In the genomic region with DNA sequence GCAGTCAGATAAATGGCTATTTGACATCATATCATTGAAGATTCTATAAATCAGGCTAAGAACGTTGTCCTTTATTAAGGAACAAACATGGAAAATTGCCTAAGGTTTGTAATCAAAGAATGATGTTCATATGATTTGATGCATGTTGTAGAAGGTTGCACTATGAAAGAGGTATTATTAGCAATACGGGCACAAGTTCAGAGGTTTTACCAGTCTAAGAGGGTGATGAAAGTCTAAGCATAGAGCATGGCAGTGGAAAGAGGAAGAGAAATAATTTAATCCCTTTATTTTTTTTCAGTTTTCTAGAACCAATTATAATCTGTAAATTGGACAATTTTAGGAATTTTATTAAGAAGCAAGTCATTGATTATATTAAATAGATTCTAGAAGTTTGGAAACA, we compare ENCODE assay signal across 22 cellular contexts.
DNase-seq lines count a peak whose midpoint lies in the region; ATAC-seq and TF ChIP-seq lines count a peak whose summit lies in the region.
"Had no signal": no experiment of that assay in that cellular context is flagged by ENCODE, and none has a peak within 500 bp of the region (broad histone marks: within the 10 kb centered on the region; RNA-seq: fewer than 3 reads in every experiment).

No MANE protein-coding gene starts in this region.

- intact Hi-C loops in Right ventricle myocardium superior (cut with DNase I) (no loop called here), left ventricle myocardium superior (cut with micrococcal nuclease) (no loop called here), right cardiac atrium (cut with DNase I) (no loop called here)

- peak; percentile 88 for ATAC-seq in Right ventricle myocardium superior (ENCODE audit: poor library complexity)
- ATAC-seq in left ventricle myocardium superior = peak; percentile 73
- ATAC-seq in right cardiac atrium = no peak
- ATAC-seq: GM12878 had no signal

- H3K9me3 ChIP-seq in right atrium auricular region (peaks cover 0 to 5% of the 10 kb centered on the region in 2 donors), right cardiac atrium (ENCODE audit: control insufficient read depth, low read length) (no peaks in the 10 kb centered on the region)

- no peaks in the 10 kb centered on the region for H3K36me3 ChIP-seq in right atrium auricular region

- H3K27ac ChIP-seq in right atrium auricular region = no peak overlapping the region
- H3K27ac ChIP-seq in right cardiac atrium (ENCODE audit: low read length) = no peak overlapping the region

- H3K4me1 ChIP-seq in right atrium auricular region = no peaks in the 10 kb centered on the region
- H3K4me1 ChIP-seq in right cardiac atrium (ENCODE audit: control insufficient read depth, insufficient read depth, low read length) = no peaks in the 10 kb centered on the region

- in situ Hi-C loops in SK-MEL-5 (cut with HindIII; ENCODE audit: low pct_unique_long_range_greater_than_20kb, low sequenced_read_pairs) (no loop called here), ACHN (cut with HindIII; ENCODE audit: low pct_ligation_motif_present, low pct_unique_long_range_greater_than_20kb, low sequenced_read_pairs) (no loop called here)

- TF ChIP-seq CTCF in right atrium auricular region (IDR thresholded peaks at IDR 0.05) = no peak

- H3K27me3 ChIP-seq in right atrium auricular region (no peaks in the 10 kb centered on the region), right cardiac atrium (ENCODE audit: control insufficient read depth, insufficient read depth) (no peaks in the 10 kb centered on the region)

- no peak overlapping the region for H3K4me3 ChIP-seq in right atrium auricular region
- H3K4me3 ChIP-seq in right cardiac atrium (ENCODE audit: low read length) = no peak overlapping the region
- H3K4me3 ChIP-seq: GM12878 had no signal

- 61% methylated on average over 2 of the region's 2 CpGs for WGBS in right cardiac atrium

- DNase-seq in Right ventricle myocardium superior (no peak), right atrium auricular region (ENCODE audit: low spot score) (no peak), left ventricle myocardium superior (no peak), right cardiac atrium (no peak), SK-MEL-5 (ENCODE audit: low read depth, low spot score) (peak; percentile 31), NCI-H1694 (lab: John Stamatoyannopoulos, UW) (no peak), ACHN (no peak)
- DNase-seq: 8988T; AML-193; C1 segment of cervical spinal cord; CD4-positive, alpha-beta memory T cell; CD4-positive, CD25-positive, alpha-beta regulatory T cell; CD8-positive, alpha-beta memory T cell; COR-L47; DMS 273 treated with DMSO at 0.1 percent for 48 hours; DMS153; DMS53; DMS79; DND-41; EL; GDM1 had no signal

Comparison
In these comparisons a context has a peak if more than half of its experiments do, and no peak if none do; other contexts are left out.
1. ATAC-seq: peak in Right ventricle myocardium superior (single experiment) and left ventricle myocardium superior (single experiment); none in right cardiac atrium (0 of 2).